In genomic region chr4:37453004-37453360, GRCh38 we compare ENCODE assay signal across 8 cellular contexts.
DNase-seq lines count a peak whose midpoint lies in the region; ATAC-seq and TF ChIP-seq lines count a peak whose summit lies in the region.

No MANE protein-coding gene starts in this region.

- peak overlapping the region; percentile 14 for H3K27ac ChIP-seq in substantia nigra (ENCODE audit: low read depth, low read length, poor library complexity, severe bottlenecking)

- TF ChIP-seq CTCF in AG09309 (IDR thresholded peaks at IDR 0.05; ENCODE audit: control insufficient read depth, insufficient read depth, low read depth, low read length, missing control alignments), result peak; percentile 48
- peak; percentile 72 for TF ChIP-seq CTCF in epithelial cell of esophagus (IDR thresholded peaks at IDR 0.05; ENCODE audit: insufficient read depth, low read depth, low read length, missing control alignments)

- H3K4me3 ChIP-seq in AG09309 (ENCODE audit: control insufficient read depth, low read depth, low read length) (no peak overlapping the region), epithelial cell of esophagus (ENCODE audit: low read length) (peak overlapping the region; percentile 44)

- DNase-seq in AG09309 (ENCODE audit: low read depth) (peak; percentile 2), NCI-H2196 treated with DMSO at 0.1 percent for 48 hours (lab: John Stamatoyannopoulos, UW; ENCODE audit: unreplicated experiment) (peak; percentile 31), epithelial cell of esophagus (ENCODE audit: low read depth) (peak; percentile 92), midbrain (lab: John Stamatoyannopoulos, UW) (peak; percentile 80), substantia nigra (lab: John Stamatoyannopoulos, UW) (peak in 35 of 49 donors; percentile 2 to 74 (median 37))
- DNase-seq in activated CD4-positive, alpha-beta T cell treated with anti-CD3 and anti-CD28 coated beads for 48 hours, result peak; percentile 56

- ATAC-seq in GM18861 (IDR thresholded peaks at IDR 0.05; ENCODE audit: unreplicated experiment) (peak; percentile 69), HG03175 (IDR thresholded peaks at IDR 0.05; ENCODE audit: unreplicated experiment) (peak; percentile 68)

Comparison
In these comparisons a context has a peak if more than half of its experiments do, and no peak if none do; other contexts are left out.
1. DNase-seq: peak in every context shown above with its lines; median percentile 92 in epithelial cell of esophagus; 80 in midbrain; 56 in activated CD4-positive, alpha-beta T cell treated with anti-CD3 and anti-CD28 coated beads for 48 hours; 37 in substantia nigra; 31 in NCI-H2196 treated with DMSO at 0.1 percent for 48 hours; 2 in AG09309.